9 cellular contexts compared by ENCODE assay signal in genomic region chr22:17199131-17199731, GRCh38. TPM values are rescaled to one million over a fixed set of nuclear protein-coding genes. Genes with fewer than 3 reads are reported as not detected.
DNase-seq lines count a peak whose midpoint lies in the region; ATAC-seq and TF ChIP-seq lines count a peak whose summit lies in the region.
"Had no signal": no experiment of that assay in that cellular context is flagged by ENCODE, and none has a peak within 500 bp of the region (broad histone marks: within the 10 kb centered on the region; RNA-seq: fewer than 3 reads in every experiment).

No MANE protein-coding gene starts in this region.

- H3K4me1 Mint-ChIP-seq in stimulated activated naive CD8-positive, alpha-beta T cell treated with anti-CD3 and anti-CD28 coated beads, Interleukin-15, amount 100 ng/mL, for 72 hours: peaks cover 11% of the 10 kb centered on the region
- H3K4me1 Mint-ChIP-seq in activated T-cell treated with anti-CD3 and anti-CD28 coated beads, Interleukin-2, amount 50 U/mL, for 4 hours (ENCODE audit: low read depth): peaks cover 4% of the 10 kb centered on the region
- peaks cover 4% of the 10 kb centered on the region for H3K4me1 Mint-ChIP-seq in activated CD4-positive, alpha-beta T cell treated with anti-CD3 and anti-CD28 coated beads, Interleukin-2, amount 10 ng/mL, durations not matched to agents 7 days and 5 days

- no peak for TF ChIP-seq CTCF in GM10266 (IDR thresholded peaks at IDR 0.05; ENCODE audit: control insufficient read depth, insufficient read depth, low read depth, missing control alignments)

- no peaks in the 10 kb centered on the region for H3K27me3 Mint-ChIP-seq in stimulated activated naive CD8-positive, alpha-beta T cell treated with anti-CD3 and anti-CD28 coated beads, Interleukin-15, amount 100 ng/mL, for 72 hours
- H3K27me3 Mint-ChIP-seq in activated T-cell treated with anti-CD3 and anti-CD28 coated beads, Interleukin-2, amount 50 U/mL, for 4 hours (ENCODE audit: low read depth): no peaks in the 10 kb centered on the region
- no peaks in the 10 kb centered on the region for H3K27me3 Mint-ChIP-seq in activated CD4-positive, alpha-beta T cell treated with anti-CD3 and anti-CD28 coated beads, Interleukin-2, amount 10 ng/mL, durations not matched to agents 7 days and 5 days

- peaks cover 21% of the 10 kb centered on the region for H3K36me3 Mint-ChIP-seq in activated T-cell treated with anti-CD3 and anti-CD28 coated beads, Interleukin-2, amount 50 U/mL, for 4 hours (ENCODE audit: insufficient read depth)
- H3K36me3 Mint-ChIP-seq in activated CD4-positive, alpha-beta T cell treated with anti-CD3 and anti-CD28 coated beads, Interleukin-2, amount 10 ng/mL, durations not matched to agents 7 days and 5 days (ENCODE audit: low read depth): peaks cover 45% of the 10 kb centered on the region

- H3K4me3 Mint-ChIP-seq in stimulated activated naive CD8-positive, alpha-beta T cell treated with anti-CD3 and anti-CD28 coated beads, Interleukin-15, amount 100 ng/mL, for 72 hours: no peak overlapping the region
- H3K4me3 Mint-ChIP-seq in activated T-cell treated with anti-CD3 and anti-CD28 coated beads, Interleukin-2, amount 50 U/mL, for 4 hours: no peak overlapping the region
- H3K4me3 Mint-ChIP-seq in activated CD4-positive, alpha-beta T cell treated with anti-CD3 and anti-CD28 coated beads, Interleukin-2, amount 10 ng/mL, durations not matched to agents 7 days and 5 days: no peak overlapping the region

- CTCF ChIA-PET in activated CD4-positive, alpha-beta T cell treated with anti-CD3 and anti-CD28 coated beads, Interleukin-2, amount 10 ng/mL, durations not matched to agents 7 days and 5 days (lab: Charles Lee): interaction anchor here (1.6 kb wide), 1 partner anchor 8 kb away, joined by 5 read pairs; no protein-coding TSS in a partner anchor

- POLR2A ChIA-PET in activated CD4-positive, alpha-beta T cell treated with anti-CD3 and anti-CD28 coated beads, Interleukin-2, amount 10 ng/mL, durations not matched to agents 7 days and 5 days (lab: Charles Lee): no interaction called here

- no peaks in the 10 kb centered on the region for H3K9me3 Mint-ChIP-seq in stimulated activated naive CD8-positive, alpha-beta T cell treated with anti-CD3 and anti-CD28 coated beads, Interleukin-15, amount 100 ng/mL, for 72 hours
- no peaks in the 10 kb centered on the region for H3K9me3 Mint-ChIP-seq in activated T-cell treated with anti-CD3 and anti-CD28 coated beads, Interleukin-2, amount 50 U/mL, for 4 hours
- H3K9me3 Mint-ChIP-seq in activated CD4-positive, alpha-beta T cell treated with anti-CD3 and anti-CD28 coated beads, Interleukin-2, amount 10 ng/mL, durations not matched to agents 7 days and 5 days: no peaks in the 10 kb centered on the region

- no peak for DNase-seq in stimulated activated naive CD8-positive, alpha-beta T cell treated with anti-CD3 and anti-CD28 coated beads, Interleukin-15, amount 100 ng/mL, for 72 hours
- DNase-seq in stimulated activated naive CD8-positive, alpha-beta T cell treated with anti-CD3 and anti-CD28 coated beads, Interleukin-15, Interleukin-2, amounts not matched to agents 100 U/mL and 50 U/mL, for 24 hours: no peak
- peak; percentile 48 for DNase-seq in fibroblast of gingiva (ENCODE audit: low read depth)
- DNase-seq in myocyte (ENCODE audit: low read depth): peak; percentile 56
- no peak for DNase-seq in GM10266 (ENCODE audit: extremely low spot score)
- no peak for DNase-seq in activated T-cell treated with anti-CD3 and anti-CD28 coated beads, Interleukin-2, amount 50 U/mL, for 4 hours
- no peak for DNase-seq in activated CD4-positive, alpha-beta T cell treated with anti-CD3 and anti-CD28 coated beads, Interleukin-2, amount 10 ng/mL, durations not matched to agents 7 days and 5 days

- no peak for ATAC-seq in stimulated activated naive CD8-positive, alpha-beta T cell treated with anti-CD3 and anti-CD28 coated beads, Interleukin-15, amount 100 ng/mL, for 72 hours
- ATAC-seq in stimulated activated naive CD8-positive, alpha-beta T cell treated with anti-CD3 and anti-CD28 coated beads, Interleukin-15, Interleukin-2, amounts not matched to agents 100 U/mL and 50 U/mL, for 24 hours: no peak
- ATAC-seq in activated T-cell treated with anti-CD3 and anti-CD28 coated beads, Interleukin-2, amount 50 U/mL, for 4 hours: no peak
- no peak for ATAC-seq in HG02642 (IDR thresholded peaks at IDR 0.05; ENCODE audit: poor library complexity, unreplicated experiment)

- H3K27ac Mint-ChIP-seq in stimulated activated naive CD8-positive, alpha-beta T cell treated with anti-CD3 and anti-CD28 coated beads, Interleukin-15, amount 100 ng/mL, for 72 hours: peak overlapping the region; percentile 33 to 91
- no peak overlapping the region for H3K27ac Mint-ChIP-seq in activated CD4-positive, alpha-beta T cell treated with anti-CD3 and anti-CD28 coated beads, Interleukin-2, amount 10 ng/mL, durations not matched to agents 7 days and 5 days

RNA-seq across cellular contexts. Expression of gene ADA2, which starts 20.0 kb away (rescaled TPM):
- total RNA-seq in myocyte: 0.99 and 1.2 TPM in 2 replicates
- polyA plus RNA-seq in myocyte (2012): 0.19 TPM
- 1 to 10 TPM; 1.2 to 2.3 (median 1.3) TPM for total RNA-seq in activated T-cell treated with anti-CD3 and anti-CD28 coated beads, Interleukin-2, amount 50 U/mL, for 4 hours
- total RNA-seq in activated CD4-positive, alpha-beta T cell treated with anti-CD3 and anti-CD28 coated beads, Interleukin-2, amount 10 ng/mL, durations not matched to agents 7 days and 5 days: 100 to 1,000 TPM; 118 to 137 TPM
- total RNA-seq: SJSA1 had no signal

RNA-seq across cellular contexts. Expression of gene HDHD5, which starts 40.2 kb away (rescaled TPM):
- 60.1 and 72.0 TPM in 2 replicates for total RNA-seq in myocyte
- 34.0 TPM for polyA plus RNA-seq in myocyte (2012)
- total RNA-seq in activated T-cell treated with anti-CD3 and anti-CD28 coated beads, Interleukin-2, amount 50 U/mL, for 4 hours: 10 to 100 TPM; 56.2 to 69.1 (median 68.3) TPM
- 10 to 100 TPM; 30.9 to 37.1 TPM for total RNA-seq in activated CD4-positive, alpha-beta T cell treated with anti-CD3 and anti-CD28 coated beads, Interleukin-2, amount 10 ng/mL, durations not matched to agents 7 days and 5 days

Comparison
In these comparisons a context has a peak if more than half of its experiments do, and no peak if none do; other contexts are left out.
1. DNase-seq: peak in fibroblast of gingiva (single experiment) and myocyte (single experiment); none in stimulated activated naive CD8-positive, alpha-beta T cell treated with anti-CD3 and anti-CD28 coated beads, Interleukin-15, amount 100 ng/mL, for 72 hours (0 of 2), stimulated activated naive CD8-positive, alpha-beta T cell treated with anti-CD3 and anti-CD28 coated beads, Interleukin-15, Interleukin-2, amounts not matched to agents 100 U/mL and 50 U/mL, for 24 hours (single experiment), GM10266 (single experiment), activated T-cell treated with anti-CD3 and anti-CD28 coated beads, Interleukin-2, amount 50 U/mL, for 4 hours (single experiment) and activated CD4-positive, alpha-beta T cell treated with anti-CD3 and anti-CD28 coated beads, Interleukin-2, amount 10 ng/mL, durations not matched to agents 7 days and 5 days (single experiment).
2. RNA of gene ADA2, which starts 20.0 kb away (total RNA-seq): 118 to 137 TPM in activated CD4-positive, alpha-beta T cell treated with anti-CD3 and anti-CD28 coated beads, Interleukin-2, amount 10 ng/mL, durations not matched to agents 7 days and 5 days; 1.2 to 2.3 TPM in activated T-cell treated with anti-CD3 and anti-CD28 coated beads, Interleukin-2, amount 50 U/mL, for 4 hours and 0.99 to 1.2 TPM in myocyte; every median in the first group is over 10 times any median in the second.